In the genomic region with DNA sequence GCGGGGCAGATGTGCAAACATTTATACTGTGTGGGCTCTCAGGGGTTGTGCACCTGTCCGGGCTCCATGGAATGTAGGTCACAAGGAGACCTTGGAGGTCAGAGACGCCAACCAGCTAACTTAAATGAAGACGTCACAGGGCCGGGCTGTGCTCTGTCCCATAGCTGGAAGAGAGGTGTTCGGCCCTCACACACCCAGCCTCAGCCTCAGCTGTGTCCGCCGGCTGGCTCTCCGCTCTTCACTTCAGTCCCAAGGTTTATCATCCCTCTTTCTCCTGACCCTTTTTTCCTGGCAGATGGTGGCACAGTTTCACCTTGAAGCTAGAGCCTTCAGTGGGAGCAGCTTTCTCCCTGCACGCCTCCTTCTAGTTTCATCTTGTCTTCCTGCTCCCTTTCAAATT, we compare ENCODE assay signal across 19 cellular contexts. TPM values are rescaled to one million over a fixed set of nuclear protein-coding genes. Genes with fewer than 3 reads are reported as not detected.
"Had no signal": no experiment of that assay in that cellular context is flagged by ENCODE, and none has a peak within 500 bp of the region (broad histone marks: within the 10 kb centered on the region; RNA-seq: fewer than 3 reads in every experiment).

No MANE protein-coding gene starts in this region.

- H3K27ac Mint-ChIP-seq: activated B cell treated with CpG ODN at 0.5 μM for 24 hours; activated CD8-positive, alpha-beta T cell treated with anti-CD3 and anti-CD28 coated beads, Interleukin-2, amount 10 ng/mL, durations not matched to agents 7 days and 5 days; activated T-cell treated with anti-CD3 and anti-CD28 coated beads, Interleukin-2, amount 50 U/mL, for 72 hours; nephron had no signal

- ATAC-seq: activated CD8-positive, alpha-beta T cell treated with anti-CD3 and anti-CD28 coated beads, Interleukin-2, amount 10 ng/mL, durations not matched to agents 7 days and 5 days; activated T-cell treated with anti-CD3 and anti-CD28 coated beads, Interleukin-2, amount 50 U/mL, for 72 hours; foreskin keratinocyte; left lung; psoas muscle; sciatic nerve had no signal

- H3K9me3 ChIP-seq: left lung, psoas muscle, stomach, thoracic aorta had no signal

- H3K36me3 ChIP-seq: left lung, stomach, thoracic aorta had no signal

- H3K27ac ChIP-seq: foreskin keratinocyte, left lung, psoas muscle, stomach, thoracic aorta had no signal

- H3K4me3 ChIP-seq: left lung, psoas muscle, stomach, thoracic aorta had no signal

- H3K4me1 ChIP-seq: foreskin keratinocyte, left lung, psoas muscle, stomach had no signal

- H3K4me1 Mint-ChIP-seq: activated B cell treated with CpG ODN at 0.5 μM for 24 hours had no signal

- H3K9me3 Mint-ChIP-seq: nephron had no signal

- H3K4me3 Mint-ChIP-seq: activated B cell treated with CpG ODN at 0.5 μM for 24 hours; activated CD8-positive, alpha-beta T cell treated with anti-CD3 and anti-CD28 coated beads, Interleukin-2, amount 10 ng/mL, durations not matched to agents 7 days and 5 days; activated T-cell treated with anti-CD3 and anti-CD28 coated beads, Interleukin-2, amount 50 U/mL, for 72 hours; nephron had no signal

- DNase-seq: activated B cell treated with CpG ODN at 0.5 μM for 24 hours; activated CD4-positive, alpha-beta T cell treated with anti-CD3 and anti-CD28 coated beads for 48 hours; activated CD8-positive, alpha-beta T cell treated with anti-CD3 and anti-CD28 coated beads, Interleukin-2, amount 10 ng/mL, durations not matched to agents 7 days and 5 days; activated gamma-delta T cell; activated T-cell treated with anti-CD3 and anti-CD28 coated beads, Interleukin-2, amount 50 U/mL, for 72 hours; foreskin keratinocyte; mesenchymal stem cell; occipital lobe; stimulated activated CD4-positive, alpha-beta T cell treated with anti-CD3 and anti-CD28 coated beads, Interleukin-1b, Interleukin-23, amount 100 ng/mL, for 48 hours; stomach; SW 1271 had no signal

RNA-seq across cellular contexts. Expression of gene RBFOX3, which starts 6.0 kb away (rescaled TPM):
- total RNA-seq: activated CD8-positive, alpha-beta T cell treated with anti-CD3 and anti-CD28 coated beads, Interleukin-2, amount 10 ng/mL, durations not matched to agents 7 days and 5 days; endothelial cell of umbilical vein; foreskin keratinocyte; left lung; psoas muscle; sciatic nerve; SK-MEL-5; T-helper 2 cell treated with Interferon-gamma antibody and Interleukin-4, amounts not matched to agents 100 ng/mL and 5 ng/mL, for 36 hours; thoracic aorta had no signal
- polyA plus RNA-seq: endothelial cell of umbilical vein, foreskin keratinocyte had no signal
